8 cellular contexts compared by ENCODE assay signal in genomic region chr7:74657692-74658170, GRCh38. TPM values are rescaled to one million over a fixed set of nuclear protein-coding genes. Genes with fewer than 3 reads are reported as not detected.
A peak's percentile ranks its signal among the peaks of the same experiment; 100 is the strongest.
DNase-seq lines count a peak whose midpoint lies in the region; ATAC-seq and TF ChIP-seq lines count a peak whose summit lies in the region.

Gene GTF2I, plus strand, starts transcription at chr7:74657718. Its CDS starts 31,411 bp downstream, at chr7:74689129.

- no peaks in the 10 kb centered on the region for H3K9me3 ChIP-seq in HUES64 (ENCODE audit: insufficient read depth, low read depth, low read length)
- no peaks in the 10 kb centered on the region for H3K9me3 ChIP-seq in heart right ventricle

- H3K36me3 ChIP-seq in HUES64 (ENCODE audit: insufficient read depth, low read length) (no peaks in the 10 kb centered on the region; the same call in 1 of the 2 replicates), heart right ventricle (peaks cover 0 to 7% (median 0%) of the 10 kb centered on the region in 9 donors)

- no peaks in the 10 kb centered on the region for H3K9me3 Mint-ChIP-seq in Calu3 (ENCODE audit: low read depth, unreplicated experiment)
- no peaks in the 10 kb centered on the region for H3K9me3 Mint-ChIP-seq in activated naive CD4-positive, alpha-beta T cell treated with anti-CD3 and anti-CD28 coated beads, Interleukin-2, amount 50 U/mL, for 24 hours

- no peak for DNase-seq in Calu3
- no peak for DNase-seq in heart right ventricle
- DNase-seq in renal cortical epithelial cell (ENCODE audit: low read depth) = no peak
- no peak for DNase-seq in NCI-H2171 treated with DMSO at 0.1 percent for 48 hours (lab: John Stamatoyannopoulos, UW)
- DNase-seq in NK-92 (lab: John Stamatoyannopoulos, UW; ENCODE audit: unreplicated experiment) = no peak

- H3K27me3 ChIP-seq in HUES64 (ENCODE audit: insufficient read depth, low read length) (no peaks in the 10 kb centered on the region), heart right ventricle (no peaks in the 10 kb centered on the region)

- CTCF ChIA-PET in Calu3 (lab: Charles Lee) = no interaction called here

- peak within 1 kb of the TSS; percentile 71 for H3K27ac Mint-ChIP-seq in Calu3 (ENCODE audit: unreplicated experiment)
- H3K27ac Mint-ChIP-seq in activated naive CD4-positive, alpha-beta T cell treated with anti-CD3 and anti-CD28 coated beads, Interleukin-2, amount 50 U/mL, for 24 hours = peak within 1 kb of the TSS; percentile 95

- BruUV-seq in Calu3 (replicated peaks; lab: Mats Ljungman, UMichigan) = TSS peak; percentile 25

- H3K27ac ChIP-seq in HUES64 (ENCODE audit: low read depth, low read length) = peak within 1 kb of the TSS; percentile 99
- peak within 1 kb of the TSS; percentile 99 to 100 (median 100) for H3K27ac ChIP-seq in heart right ventricle

- H3K27me3 Mint-ChIP-seq in Calu3 (ENCODE audit: unreplicated experiment) = no peaks in the 10 kb centered on the region
- H3K27me3 Mint-ChIP-seq in activated naive CD4-positive, alpha-beta T cell treated with anti-CD3 and anti-CD28 coated beads, Interleukin-2, amount 50 U/mL, for 24 hours = no peaks in the 10 kb centered on the region

- peaks cover 24% of the 10 kb centered on the region for H3K4me1 Mint-ChIP-seq in Calu3 (ENCODE audit: low read depth, unreplicated experiment)
- peaks cover 54% of the 10 kb centered on the region for H3K4me1 Mint-ChIP-seq in activated naive CD4-positive, alpha-beta T cell treated with anti-CD3 and anti-CD28 coated beads, Interleukin-2, amount 50 U/mL, for 24 hours

- peak within 1 kb of the TSS; percentile 93 for H3K4me3 ChIP-seq in HUES64 (ENCODE audit: low read length)
- H3K4me3 ChIP-seq in heart right ventricle = peak within 1 kb of the TSS; percentile 75 to 100 (median 98)

- peak within 1 kb of the TSS; percentile 65 for H3K4me3 Mint-ChIP-seq in Calu3 (ENCODE audit: low read depth, unreplicated experiment)
- peak within 1 kb of the TSS; percentile 91 for H3K4me3 Mint-ChIP-seq in activated naive CD4-positive, alpha-beta T cell treated with anti-CD3 and anti-CD28 coated beads, Interleukin-2, amount 50 U/mL, for 24 hours

- peaks cover 51% of the 10 kb centered on the region for H3K36me3 Mint-ChIP-seq in Calu3 (ENCODE audit: insufficient read depth, unreplicated experiment)
- peaks cover 4% of the 10 kb centered on the region for H3K36me3 Mint-ChIP-seq in activated naive CD4-positive, alpha-beta T cell treated with anti-CD3 and anti-CD28 coated beads, Interleukin-2, amount 50 U/mL, for 24 hours

- intact Hi-C loops in Calu3 (cut with micrococcal nuclease; ENCODE audit: unreplicated experiment) (loop anchor here (2.0 kb wide), 1 partner anchor 23 kb away; no protein-coding TSS in a partner anchor), heart right ventricle (cut with DNase I) (loop anchor here in 3 of 10 donors (10.0 kb wide), 1 partner anchor 203 kb away; the partner anchor contains the start of gene GTF2IRD1 (in 3 of the 3))

- peak; percentile 13 for ATAC-seq in GM21515 (IDR thresholded peaks at IDR 0.05; ENCODE audit: unreplicated experiment)
- ATAC-seq in heart right ventricle = peak in 6 of 8 donors; percentile 34 to 72 (median 37)

- peak within 1 kb of the TSS; percentile 98 for H3K9ac ChIP-seq in HUES64 (ENCODE audit: low read depth, low read length)

- TF ChIP-seq CTCF in Calu3 (IDR thresholded peaks at IDR 0.05; ENCODE audit: unreplicated experiment) (no peak), heart right ventricle (IDR thresholded peaks at IDR 0.05) (no peak)

- H3K4me1 ChIP-seq in HUES64 (ENCODE audit: insufficient read depth, low read length) = peaks cover 37% of the 10 kb centered on the region
- peaks cover 3 to 53% (median 46%) of the 10 kb centered on the region in 9 donors for H3K4me1 ChIP-seq in heart right ventricle

- under 1% methylated on average over 56 of the region's 56 CpGs for WGBS in HUES64
- WGBS in heart right ventricle, 2 donors = 0 to 1% methylated on average over 41 to 50 of the region's 56 CpGs

RNA-seq across cellular contexts. Expression of gene GTF2I, which starts in this region (rescaled TPM):
- total RNA-seq in Calu3 (2022) (175 and 177 TPM in 2 replicates), heart right ventricle (100 to 1,000 TPM; 100 to 152 (median 119) TPM), renal cortical epithelial cell (112 and 399 TPM in 2 replicates)
- polyA plus RNA-seq in HUES64 (2013, experiment 1 of 2) = 196 TPM
- polyA plus RNA-seq in HUES64 (2013, experiment 2 of 2) = 179 TPM
- 10 to 100 TPM; 18.9 to 31.4 TPM for polyA plus RNA-seq in heart right ventricle
